10 cellular contexts compared by ENCODE assay signal in the genomic region with DNA sequence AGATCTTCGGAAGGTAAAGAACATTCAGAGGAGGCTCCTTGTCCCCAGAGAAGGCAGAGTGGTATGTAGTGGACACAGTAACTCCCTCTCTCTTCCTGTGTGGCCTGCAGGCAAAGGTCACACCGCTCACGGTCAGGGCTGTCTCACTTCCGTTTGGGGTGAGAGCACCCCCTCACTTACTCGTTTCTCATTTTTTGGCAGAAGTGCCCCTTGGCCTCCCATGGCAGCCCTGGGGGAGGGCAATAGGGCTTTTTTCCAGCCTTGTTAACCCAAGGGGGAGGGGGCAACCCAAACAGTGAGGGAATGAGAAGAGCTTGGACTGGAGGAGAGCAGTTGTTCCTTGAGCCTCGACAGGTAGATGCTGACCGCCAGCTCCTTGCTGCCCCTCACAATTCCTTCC. TPM values are rescaled to one million over a fixed set of nuclear protein-coding genes. Genes with fewer than 3 reads are reported as not detected.
DNase-seq lines count a peak whose midpoint lies in the region; ATAC-seq and TF ChIP-seq lines count a peak whose summit lies in the region.
"Had no signal": no experiment of that assay in that cellular context is flagged by ENCODE, and none has a peak within 500 bp of the region (broad histone marks: within the 10 kb centered on the region; RNA-seq: fewer than 3 reads in every experiment).

No MANE protein-coding gene starts in this region.

- H3K27me3 ChIP-seq in skeletal muscle satellite cell (ENCODE audit: control insufficient read depth, insufficient read depth, low read length), result no peaks in the 10 kb centered on the region
- no peaks in the 10 kb centered on the region for H3K27me3 ChIP-seq in WERI-Rb-1 (ENCODE audit: insufficient read depth, low read depth, severe bottlenecking)
- H3K27me3 ChIP-seq: SJCRH30 had no signal

- H3K4me3 ChIP-seq in skeletal muscle satellite cell (ENCODE audit: low read length) (peak overlapping the region; percentile 10), WERI-Rb-1 (ENCODE audit: low read depth, low read length) (no peak overlapping the region)
- H3K4me3 ChIP-seq: SJCRH30 had no signal

- peaks cover 36% of the 10 kb centered on the region for H3K4me1 ChIP-seq in skeletal muscle satellite cell (ENCODE audit: control insufficient read depth, insufficient read depth, low read length)
- H3K4me1 ChIP-seq: SJCRH30 had no signal

- no peak for TF ChIP-seq CTCF in WERI-Rb-1 (IDR thresholded peaks at IDR 0.05; ENCODE audit: low read depth, low read length)

- H3K36me3 ChIP-seq in skeletal muscle satellite cell (ENCODE audit: insufficient read depth, low read length) (no peaks in the 10 kb centered on the region), WERI-Rb-1 (no peaks in the 10 kb centered on the region)
- H3K36me3 ChIP-seq: SJCRH30 had no signal

- ATAC-seq in GM18505 (IDR thresholded peaks at IDR 0.05; ENCODE audit: unreplicated experiment), result no peak
- no peak for ATAC-seq in Right ventricle myocardium superior (ENCODE audit: poor library complexity)
- no peak for ATAC-seq in HG03469 (IDR thresholded peaks at IDR 0.05; ENCODE audit: unreplicated experiment)
- ATAC-seq: naive thymus-derived CD8-positive, alpha-beta T cell had no signal

- TF ChIP-seq POLR2A in GM18505 (IDR thresholded peaks at IDR 0.05; ENCODE audit: borderline replicate concordance, extremely low read depth, insufficient read depth, insufficient read length), result peak; percentile 19

- no peak overlapping the region for H3K9ac ChIP-seq in skeletal muscle satellite cell (ENCODE audit: low read depth, low read length)

- H3K9me3 ChIP-seq in skeletal muscle satellite cell (replicated peaks; ENCODE audit: low read length), result no peaks in the 10 kb centered on the region
- no peaks in the 10 kb centered on the region for H3K9me3 ChIP-seq in WERI-Rb-1 (ENCODE audit: severe bottlenecking)
- H3K9me3 ChIP-seq: SJCRH30 had no signal

- intact Hi-C loops in Right ventricle myocardium superior (cut with DNase I), result no loop called here

- DNase-seq in MV-4-11 (lab: John Stamatoyannopoulos, UW) (peak; percentile 83), Right ventricle myocardium superior (peak; percentile 59), NCI-H524 (lab: John Stamatoyannopoulos, UW) (no peak), WERI-Rb-1 (no peak)
- no peak for DNase-seq in stimulated activated CD4-positive, alpha-beta T cell treated with anti-CD3 and anti-CD28 coated beads, Interleukin-1b, Interleukin-23, amount 100 ng/mL, for 48 hours
- DNase-seq: naive thymus-derived CD8-positive, alpha-beta T cell; SJCRH30 had no signal

- no peak overlapping the region for H3K27ac ChIP-seq in WERI-Rb-1
- H3K27ac ChIP-seq: SJCRH30 had no signal

- H3K4me2 ChIP-seq in skeletal muscle satellite cell (ENCODE audit: low read length), result no peak overlapping the region

RNA-seq across cellular contexts. Expression of a gene that starts 31.8 kb away (rescaled TPM):
- 37.5 TPM for total RNA-seq in Right ventricle myocardium superior
- total RNA-seq in skeletal muscle satellite cell (2012; rRNA removed), result 183 and 286 TPM in 2 replicates

Comparison
In these comparisons a context has a peak if more than half of its experiments do, and no peak if none do; other contexts are left out.
1. DNase-seq: peak in MV-4-11 (single experiment) and Right ventricle myocardium superior (single experiment); none in NCI-H524 (0 of 2), WERI-Rb-1 (single experiment) and stimulated activated CD4-positive, alpha-beta T cell treated with anti-CD3 and anti-CD28 coated beads, Interleukin-1b, Interleukin-23, amount 100 ng/mL, for 48 hours (single experiment).